13 cellular contexts compared by ENCODE assay signal in genomic region chr19:31639306-31639705, GRCh38.
"Had no signal": no experiment of that assay in that cellular context is flagged by ENCODE, and none has a peak within 500 bp of the region (broad histone marks: within the 10 kb centered on the region; RNA-seq: fewer than 3 reads in every experiment).

No MANE protein-coding gene starts in this region.

- DNase-seq: activated naive CD4-positive, alpha-beta T cell treated with Interleukin-2 at 50 U/mL for 16 hours; anterior cingulate cortex; effector memory CD4-positive, alpha-beta T cell; gastrocnemius medialis; nucleus accumbens; stimulated activated CD4-positive, alpha-beta T cell treated with anti-CD3 and anti-CD28 coated beads, Interleukin-2, amount 100 ng/mL, for 48 hours; stimulated activated naive B cell treated with anti-CD40 and anti-IgM and Interleukin-4, amounts not matched to agents 10 μg/mL and 1 μg/mL and 100 μg/mL, for 72 hours; substantia nigra; trophoblast cell had no signal

- H3K36me3 Mint-ChIP-seq: natural killer cell treated with Interleukin-12 subunit alpha and Interleukin-12 subunit beta and Interleukin-15 and Interleukin-18, amount 100 ng/mL, for 72 hours had no signal

- H3K27ac Mint-ChIP-seq: activated T-helper 17 cell treated with anti-CD3 and anti-CD28 coated beads, Interleukin-2, amount 50 U/mL, for 72 hours; dendritic cell treated with granulocyte-macrophage colony-stimulating factor and Interleukin-4, amounts not matched to agents 40 ng/mL and 50 ng/mL, for 4 days; natural killer cell treated with Interleukin-12 subunit alpha and Interleukin-12 subunit beta and Interleukin-15 and Interleukin-18, amount 100 ng/mL, for 72 hours; stimulated activated naive B cell treated with anti-CD40 and anti-IgM and Interleukin-4, amounts not matched to agents 10 μg/mL and 1 μg/mL and 100 μg/mL, for 72 hours had no signal

- H3K4me3 Mint-ChIP-seq: activated T-helper 17 cell treated with anti-CD3 and anti-CD28 coated beads, Interleukin-2, amount 50 U/mL, for 72 hours; dendritic cell treated with granulocyte-macrophage colony-stimulating factor and Interleukin-4, amounts not matched to agents 40 ng/mL and 50 ng/mL, for 4 days; natural killer cell treated with Interleukin-12 subunit alpha and Interleukin-12 subunit beta and Interleukin-15 and Interleukin-18, amount 100 ng/mL, for 72 hours; stimulated activated naive B cell treated with anti-CD40 and anti-IgM and Interleukin-4, amounts not matched to agents 10 μg/mL and 1 μg/mL and 100 μg/mL, for 72 hours had no signal

- H3K9me3 Mint-ChIP-seq: activated T-helper 17 cell treated with anti-CD3 and anti-CD28 coated beads, Interleukin-2, amount 50 U/mL, for 72 hours; dendritic cell treated with granulocyte-macrophage colony-stimulating factor and Interleukin-4, amounts not matched to agents 40 ng/mL and 50 ng/mL, for 4 days; natural killer cell treated with Interleukin-12 subunit alpha and Interleukin-12 subunit beta and Interleukin-15 and Interleukin-18, amount 100 ng/mL, for 72 hours had no signal

- H3K4me1 Mint-ChIP-seq: activated T-helper 17 cell treated with anti-CD3 and anti-CD28 coated beads, Interleukin-2, amount 50 U/mL, for 72 hours; stimulated activated naive B cell treated with anti-CD40 and anti-IgM and Interleukin-4, amounts not matched to agents 10 μg/mL and 1 μg/mL and 100 μg/mL, for 72 hours had no signal

- ATAC-seq: activated T-helper 17 cell treated with anti-CD3 and anti-CD28 coated beads, Interleukin-2, amount 50 U/mL, for 72 hours; gastrocnemius medialis; left lobe of liver; natural killer cell treated with Interleukin-12 subunit alpha and Interleukin-12 subunit beta and Interleukin-15 and Interleukin-18, amount 100 ng/mL, for 72 hours; stimulated activated naive B cell treated with anti-CD40 and anti-IgM and Interleukin-4, amounts not matched to agents 10 μg/mL and 1 μg/mL and 100 μg/mL, for 72 hours had no signal
